In the genomic region with DNA sequence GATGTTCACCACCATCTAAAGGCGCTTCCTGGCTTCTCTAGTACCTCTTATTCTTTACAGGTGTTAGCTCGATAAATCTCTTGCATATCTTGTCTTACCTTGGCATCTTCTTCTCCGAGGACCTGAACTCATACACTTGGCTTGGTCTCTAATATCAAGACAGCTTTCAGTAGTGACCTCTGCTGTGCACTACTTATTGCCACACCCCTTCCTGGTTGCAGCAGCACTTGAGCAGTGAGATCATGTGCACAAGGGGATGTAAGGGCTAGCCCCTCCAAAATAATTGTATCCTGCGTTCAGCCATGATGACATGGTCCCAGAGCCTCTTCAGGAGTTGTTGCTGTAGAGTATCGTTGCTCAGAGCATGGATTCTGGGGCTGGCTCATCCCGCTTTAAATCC, we compare ENCODE assay signal across 1 cellular context.
TF ChIP-seq lines count a peak whose summit lies in the region.

No MANE protein-coding gene starts in this region.

TF ChIP-seq in GM12878, 131 proteins besides CTCF, POLR2A, EP300 and RAD21:
- no peak for TF ChIP-seq SIX5 (IDR thresholded peaks at IDR 0.05; ENCODE audit: low read depth, low read length, severe bottlenecking)
- 0 out of 2 replicates have a peak, but pooled peaks have one; percentile 8 for TF ChIP-seq IRF4 (IDR thresholded peaks at IDR 0.05; ENCODE audit: low read depth, low read length)
- TF ChIP-seq BHLHE40 (IDR thresholded peaks at IDR 0.05; ENCODE audit: borderline replicate concordance in 1 of 2, low read depth in 2 of 2, low read length in 1 of 2) = 0 out of 4 replicates have a peak, but pooled peaks of 1 of the 2 experiments have one; percentile 37
- TF ChIP-seq BRCA1 (IDR thresholded peaks at IDR 0.05; ENCODE audit: low read depth, low read length) = no peak
- 0 out of 2 replicates have a peak, but pooled peaks have one; percentile 13 for TF ChIP-seq CREB1 (IDR thresholded peaks at IDR 0.05; ENCODE audit: low read depth)
